Comparison of ENCODE assay signal across 19 cellular contexts in genomic region chr10:116773306-116773705, GRCh38. TPM values are rescaled to one million over a fixed set of nuclear protein-coding genes. Genes with fewer than 3 reads are reported as not detected.
"Had no signal": no experiment of that assay in that cellular context is flagged by ENCODE, and none has a peak within 500 bp of the region (broad histone marks: within the 10 kb centered on the region; RNA-seq: fewer than 3 reads in every experiment).

No MANE protein-coding gene starts in this region.

- H3K27me3 ChIP-seq: dorsolateral prefrontal cortex, hepatocyte, transverse colon had no signal

- H3K4me3 ChIP-seq: dorsolateral prefrontal cortex, hepatocyte, mucosa of descending colon, prostate gland, spleen, thoracic aorta, transverse colon had no signal

- ATAC-seq: left colon; mucosa of descending colon; naive thymus-derived CD8-positive, alpha-beta T cell; stimulated activated naive B cell treated with anti-CD40 and anti-IgM and Interleukin-4, amounts not matched to agents 10 μg/mL and 1 μg/mL and 100 μg/mL, for 72 hours; stimulated activated naive CD8-positive, alpha-beta T cell treated with anti-CD3 and anti-CD28 coated beads, Interleukin-15, amount 100 ng/mL, for 72 hours had no signal

- H3K9me3 ChIP-seq: mucosa of descending colon, prostate gland, spleen, thoracic aorta, transverse colon had no signal

- H3K36me3 ChIP-seq: prostate gland, spleen, thoracic aorta, transverse colon had no signal

- H3K27ac ChIP-seq: dorsolateral prefrontal cortex, hepatocyte, parathyroid adenoma, prostate gland, spleen, thoracic aorta, transverse colon had no signal

- H3K4me2 ChIP-seq: hepatocyte had no signal

- H3K9ac ChIP-seq: parathyroid adenoma had no signal

- DNase-seq: cortex of kidney; dorsolateral prefrontal cortex; effector CD8-positive, alpha-beta T cell; foreskin melanocyte; head of caudate nucleus; left colon; mucosa of descending colon; naive thymus-derived CD8-positive, alpha-beta T cell; spleen; stimulated activated CD4-positive, alpha-beta T cell treated with anti-CD3 and anti-CD28 coated beads, Interleukin-15, amount 100 ng/mL, for 24 hours; stimulated activated CD4-positive, alpha-beta T cell treated with anti-CD3 and anti-CD28 coated beads, Interleukin-1b, Interleukin-23, amount 100 ng/mL, for 48 hours; stimulated activated CD4-positive, alpha-beta T cell treated with anti-CD3 and anti-CD28 coated beads, Interleukin-4, amount 100 ng/mL, for 4 hours; stimulated activated naive B cell treated with anti-CD40 and anti-IgM and Interleukin-4, amounts not matched to agents 10 μg/mL and 1 μg/mL and 100 μg/mL, for 72 hours; stimulated activated naive CD8-positive, alpha-beta T cell treated with anti-CD3 and anti-CD28 coated beads, Interleukin-15, amount 100 ng/mL, for 72 hours; transverse colon had no signal

- H2AFZ ChIP-seq: hepatocyte, parathyroid adenoma had no signal

- H3K4me1 ChIP-seq: parathyroid adenoma, prostate gland, transverse colon had no signal

RNA-seq across cellular contexts. Expression of gene HSPA12A, which starts 30.9 kb away (rescaled TPM):
- total RNA-seq: naive thymus-derived CD8-positive, alpha-beta T cell had no signal
- polyA plus RNA-seq: naive thymus-derived CD8-positive, alpha-beta T cell had no signal
